In genomic region chr2:119264781-119265692, GRCh38 we compare ENCODE assay signal across 8 cellular contexts. TPM values are rescaled to one million over a fixed set of nuclear protein-coding genes. Genes with fewer than 3 reads are reported as not detected.
DNase-seq lines count a peak whose midpoint lies in the region; ATAC-seq and TF ChIP-seq lines count a peak whose summit lies in the region.

No MANE protein-coding gene starts in this region.

- ATAC-seq in GM18861 (IDR thresholded peaks at IDR 0.05; ENCODE audit: unreplicated experiment) (peak; percentile 90), HG02938 (IDR thresholded peaks at IDR 0.05; ENCODE audit: unreplicated experiment) (peak; percentile 97), T-helper 17 cell (peak; percentile 42)
- ATAC-seq in natural killer cell treated with Interleukin-12 subunit alpha and Interleukin-12 subunit beta and Interleukin-15 and Interleukin-18, amount 100 ng/mL, for 72 hours = peak; percentile 68 to 73

- no peaks in the 10 kb centered on the region for H3K9me3 ChIP-seq in T-helper 17 cell (ENCODE audit: control insufficient read depth, low read length, poor library complexity, severe bottlenecking)

- no peak overlapping the region for H3K4me3 Mint-ChIP-seq in T-helper 17 cell
- no peak overlapping the region for H3K4me3 Mint-ChIP-seq in endothelial cell (ENCODE audit: unreplicated experiment)
- no peak overlapping the region for H3K4me3 Mint-ChIP-seq in natural killer cell treated with Interleukin-12 subunit alpha and Interleukin-12 subunit beta and Interleukin-15 and Interleukin-18, amount 100 ng/mL, for 72 hours

- CTCF ChIA-PET in BJ (lab: Yijun Ruan, JAX) = interaction anchor here (0.6 to 3.9 kb wide), 33 partner anchors 9 to 384 kb away, joined by 3 to 34 read pairs (median 5); partner anchors contain the start of gene STEAP3

- no peak overlapping the region for H3K27ac Mint-ChIP-seq in T-helper 17 cell
- no peak overlapping the region for H3K27ac Mint-ChIP-seq in endothelial cell (ENCODE audit: unreplicated experiment)
- H3K27ac Mint-ChIP-seq in natural killer cell treated with Interleukin-12 subunit alpha and Interleukin-12 subunit beta and Interleukin-15 and Interleukin-18, amount 100 ng/mL, for 72 hours = no peak overlapping the region

- H3K9me3 Mint-ChIP-seq in endothelial cell (ENCODE audit: unreplicated experiment) = no peaks in the 10 kb centered on the region
- H3K9me3 Mint-ChIP-seq in natural killer cell treated with Interleukin-12 subunit alpha and Interleukin-12 subunit beta and Interleukin-15 and Interleukin-18, amount 100 ng/mL, for 72 hours = no peaks in the 10 kb centered on the region

- no peak overlapping the region for H3K4me3 ChIP-seq in BJ (ENCODE audit: low read depth, low read length)

- H3K4me1 Mint-ChIP-seq in T-helper 17 cell = peaks cover 2% of the 10 kb centered on the region
- H3K4me1 Mint-ChIP-seq in endothelial cell (ENCODE audit: unreplicated experiment) = peaks cover 19% of the 10 kb centered on the region
- H3K4me1 Mint-ChIP-seq in natural killer cell treated with Interleukin-12 subunit alpha and Interleukin-12 subunit beta and Interleukin-15 and Interleukin-18, amount 100 ng/mL, for 72 hours (ENCODE audit: low read depth in 2 of 2) = peaks cover 0 to 3% of the 10 kb centered on the region in 2 donors

- POLR2A ChIA-PET in BJ (lab: Charles Lee) = no interaction called here

- no peaks in the 10 kb centered on the region for H3K27me3 ChIP-seq in BJ (ENCODE audit: control insufficient read depth, insufficient read depth, low read length)

- DNase-seq in BJ (ENCODE audit: low read depth) (no peak), NCI-H146 (lab: John Stamatoyannopoulos, UW) (peak; percentile 70), T-helper 17 cell (no peak), endothelial cell (ENCODE audit: low spot score) (peak; percentile 65), NCI-H1048 (lab: John Stamatoyannopoulos, UW) (no peak)
- DNase-seq in natural killer cell treated with Interleukin-12 subunit alpha and Interleukin-12 subunit beta and Interleukin-15 and Interleukin-18, amount 100 ng/mL, for 72 hours (ENCODE audit: low spot score) = no peak

- peaks cover 17% of the 10 kb centered on the region for H3K27me3 Mint-ChIP-seq in T-helper 17 cell
- peaks cover 6% of the 10 kb centered on the region for H3K27me3 Mint-ChIP-seq in endothelial cell (ENCODE audit: unreplicated experiment)
- H3K27me3 Mint-ChIP-seq in natural killer cell treated with Interleukin-12 subunit alpha and Interleukin-12 subunit beta and Interleukin-15 and Interleukin-18, amount 100 ng/mL, for 72 hours = peaks cover 0 to 4% of the 10 kb centered on the region in 2 donors

- H3K36me3 Mint-ChIP-seq in T-helper 17 cell (ENCODE audit: low read depth) (peaks cover 5% of the 10 kb centered on the region), endothelial cell (ENCODE audit: low read depth, unreplicated experiment) (peaks cover 7% of the 10 kb centered on the region)
- no peaks in the 10 kb centered on the region for H3K36me3 Mint-ChIP-seq in natural killer cell treated with Interleukin-12 subunit alpha and Interleukin-12 subunit beta and Interleukin-15 and Interleukin-18, amount 100 ng/mL, for 72 hours

- TF ChIP-seq CTCF in BJ (IDR thresholded peaks at IDR 0.05; ENCODE audit: insufficient read depth, low read depth, low read length) (peak; percentile 90), endothelial cell (IDR thresholded peaks at IDR 0.05; ENCODE audit: unreplicated experiment) (peak; percentile 78)

- no peaks in the 10 kb centered on the region for H3K36me3 ChIP-seq in BJ (ENCODE audit: control insufficient read depth, insufficient read depth, low read length)

RNA-seq across cellular contexts. Expression of gene STEAP3, which starts 41.4 kb away (rescaled TPM):
- 7.7 and 13.9 TPM in 2 replicates for polyA plus RNA-seq in BJ (2011; rRNA removed)
- polyA minus RNA-seq in BJ (2011; rRNA and poly(A)+ RNA removed) = 6.7 and 7.0 TPM in 2 replicates
- total RNA-seq in T-helper 17 cell (under 1 TPM; 0.10 to 0.13 TPM), endothelial cell (ENCODE audit: unreplicated experiment) (17.9 TPM)
- 1 to 10 TPM; 1.3 to 2.3 TPM for total RNA-seq in natural killer cell treated with Interleukin-12 subunit alpha and Interleukin-12 subunit beta and Interleukin-15 and Interleukin-18, amount 100 ng/mL, for 72 hours

Comparison
In these comparisons a context has a peak if more than half of its experiments do, and no peak if none do; other contexts are left out.
1. DNase-seq: peak in NCI-H146 (single experiment) and endothelial cell (single experiment); none in BJ (single experiment), T-helper 17 cell (0 of 3), natural killer cell treated with Interleukin-12 subunit alpha and Interleukin-12 subunit beta and Interleukin-15 and Interleukin-18, amount 100 ng/mL, for 72 hours (single experiment) and NCI-H1048 (single experiment).
2. ATAC-seq: peak in every context shown above with its lines; median percentile 97 in HG02938; 90 in GM18861; 70 in natural killer cell treated with Interleukin-12 subunit alpha and Interleukin-12 subunit beta and Interleukin-15 and Interleukin-18, amount 100 ng/mL, for 72 hours; 42 in T-helper 17 cell.